Comparison of ENCODE assay signal across 10 cellular contexts in the genomic region with DNA sequence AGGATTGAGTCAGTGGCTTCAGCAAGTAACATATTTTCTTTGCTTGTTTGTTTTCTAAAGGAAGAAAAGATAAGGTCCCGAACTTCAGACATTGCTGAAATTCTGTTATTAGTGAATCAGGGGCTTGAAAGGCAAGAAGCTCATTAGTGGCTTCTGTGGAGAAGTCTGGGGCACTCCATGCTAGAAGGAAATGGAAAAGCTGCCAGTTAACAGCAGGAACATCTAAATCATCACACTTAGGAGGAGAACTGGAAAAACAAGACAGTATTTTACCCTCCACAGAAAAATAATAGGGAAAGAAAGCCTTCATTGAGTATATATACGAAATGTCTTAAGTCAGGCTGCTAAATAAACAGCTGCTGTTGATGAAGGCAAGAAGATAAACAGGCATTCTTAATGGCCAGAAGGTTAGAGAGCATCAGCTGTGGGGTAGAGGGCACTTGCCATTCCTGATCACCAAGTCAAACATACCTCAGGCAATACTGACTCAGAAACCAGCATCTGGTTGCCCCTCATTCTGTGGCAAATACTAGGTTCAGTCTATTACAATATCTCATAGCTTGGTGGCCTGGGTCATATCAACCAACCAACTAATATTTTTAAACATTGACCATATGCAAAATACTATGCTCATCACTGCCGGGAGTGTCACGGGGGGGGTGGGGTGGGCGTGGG.
DNase-seq lines count a peak whose midpoint lies in the region; TF ChIP-seq lines count a peak whose summit lies in the region.
"Had no signal": no experiment of that assay in that cellular context is flagged by ENCODE, and none has a peak within 500 bp of the region (broad histone marks: within the 10 kb centered on the region; RNA-seq: fewer than 3 reads in every experiment).

No MANE protein-coding gene starts in this region.

- TF ChIP-seq CTCF in fibroblast of mammary gland (conservative IDR thresholded peaks at IDR 0.05; ENCODE audit: control insufficient read depth, insufficient read depth, low read depth, low read length) = no peak

- H3K27me3 ChIP-seq in MG63 (no peaks in the 10 kb centered on the region), H7 (ENCODE audit: control insufficient read depth, insufficient read depth, low read length) (no peaks in the 10 kb centered on the region)

- no peaks in the 10 kb centered on the region for H3K9me3 ChIP-seq in MG63

- DNase-seq in AG08396 (ENCODE audit: low spot score) = peak; percentile 26
- peak; percentile 46 for DNase-seq in MG63
- peak; percentile 72 for DNase-seq in fibroblast of mammary gland (ENCODE audit: low read depth)
- DNase-seq in non-pigmented ciliary epithelial cell (ENCODE audit: low read depth) = peak; percentile 90
- DNase-seq in SW480 (ENCODE audit: low spot score) = no peak
- no peak for DNase-seq in activated CD8-positive, alpha-beta memory T cell treated with anti-CD3 and anti-CD28 coated beads, Interleukin-2, amount 50 U/mL, for 48 hours
- DNase-seq in H7 = no peak
- no peak for DNase-seq in HuH-7 (ENCODE audit: low spot score)
- DNase-seq: CD4-positive, alpha-beta T cell; NCI-H1092 treated with DMSO at 0.1 percent for 48 hours had no signal

- H3K4me3 ChIP-seq in MG63 (no peak overlapping the region), fibroblast of mammary gland (ENCODE audit: control insufficient read depth, low read depth, low read length) (no peak overlapping the region), H7 (ENCODE audit: insufficient read depth, low read depth, low read length) (no peak overlapping the region)

- no peaks in the 10 kb centered on the region for H3K36me3 ChIP-seq in MG63
- no peaks in the 10 kb centered on the region for H3K36me3 ChIP-seq in H7 (replicated peaks; ENCODE audit: control insufficient read depth, insufficient read depth, low read length)

Comparison
In these comparisons a context has a peak if more than half of its experiments do, and no peak if none do; other contexts are left out.
1. DNase-seq: peak in AG08396 (single experiment), MG63 (single experiment), fibroblast of mammary gland (single experiment) and non-pigmented ciliary epithelial cell (single experiment); none in SW480 (single experiment), activated CD8-positive, alpha-beta memory T cell treated with anti-CD3 and anti-CD28 coated beads, Interleukin-2, amount 50 U/mL, for 48 hours (single experiment), H7 (single experiment) and HuH-7 (single experiment).